ENCODE assay signal across 16 cellular contexts in the genomic region with DNA sequence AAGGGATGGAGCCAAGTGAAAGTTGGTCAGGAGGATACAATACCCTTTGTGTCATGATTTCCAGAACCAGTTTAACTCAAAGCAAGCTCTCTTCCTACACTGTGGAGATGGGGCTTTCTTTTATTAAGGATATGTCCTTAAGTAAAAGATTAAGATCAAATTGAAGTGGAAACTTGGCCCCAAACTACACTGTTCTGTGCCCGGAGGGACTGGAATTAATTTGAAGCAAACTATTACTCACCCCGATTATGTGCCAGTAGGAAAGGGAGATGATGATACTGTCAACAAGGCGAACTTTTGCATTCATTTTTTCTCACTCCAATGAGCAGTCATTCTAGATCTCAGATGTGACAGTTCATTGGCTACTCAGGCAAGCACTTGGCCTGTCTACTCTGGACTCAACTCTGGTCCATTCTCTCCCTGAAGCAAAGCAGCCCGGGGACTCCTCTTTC.
A peak's percentile ranks its signal among the peaks of the same experiment; 100 is the strongest.
DNase-seq lines count a peak whose midpoint lies in the region; ATAC-seq and TF ChIP-seq lines count a peak whose summit lies in the region.
"Had no signal": no experiment of that assay in that cellular context is flagged by ENCODE, and none has a peak within 500 bp of the region (broad histone marks: within the 10 kb centered on the region; RNA-seq: fewer than 3 reads in every experiment).

No MANE protein-coding gene starts in this region.

- no peaks in the 10 kb centered on the region for H3K36me3 ChIP-seq in mammary epithelial cell (ENCODE audit: insufficient read depth, low read length)
- no peaks in the 10 kb centered on the region for H3K36me3 ChIP-seq in heart right ventricle
- no peaks in the 10 kb centered on the region for H3K36me3 ChIP-seq in subcutaneous abdominal adipose tissue (ENCODE audit: control insufficient read depth in 5 of 5, insufficient read depth in 5 of 5, low read length in 5 of 5)
- no peaks in the 10 kb centered on the region for H3K36me3 ChIP-seq in prostate gland
- H3K36me3 ChIP-seq: upper lobe of right lung had no signal

- no TSS peak for BruUV-seq in mammary epithelial cell (replicated peaks; lab: Mats Ljungman, UMichigan)

- dilution Hi-C loops in mammary epithelial cell (cut with HindIII; ENCODE audit: low sequenced_read_pairs) = no loop called here

- H3K27me3 ChIP-seq in mammary epithelial cell (ENCODE audit: insufficient read depth, low read length) (no peaks in the 10 kb centered on the region), heart right ventricle (no peaks in the 10 kb centered on the region), subcutaneous abdominal adipose tissue (ENCODE audit: control insufficient read depth in 5 of 5, insufficient read depth in 4 of 5, low read length in 5 of 5) (no peaks in the 10 kb centered on the region), prostate gland (replicated peaks; ENCODE audit: insufficient read depth) (no peaks in the 10 kb centered on the region)
- H3K27me3 ChIP-seq: body of pancreas, upper lobe of right lung had no signal

- H3K9me3 ChIP-seq in mammary epithelial cell (replicated peaks; ENCODE audit: insufficient read depth, low read length) = no peaks in the 10 kb centered on the region
- H3K9me3 ChIP-seq in heart right ventricle = no peaks in the 10 kb centered on the region
- H3K9me3 ChIP-seq in subcutaneous abdominal adipose tissue (ENCODE audit: control insufficient read depth in 5 of 5, low read length in 5 of 5) = no peaks in the 10 kb centered on the region
- no peaks in the 10 kb centered on the region for H3K9me3 ChIP-seq in prostate gland
- H3K9me3 ChIP-seq: body of pancreas, upper lobe of right lung had no signal

- ATAC-seq in heart right ventricle = peak; percentile 38 to 63 (median 44)
- ATAC-seq: activated CD4-positive, CD25-positive, alpha-beta regulatory T cell treated with anti-CD3 and anti-CD28 coated beads, Interleukin-2, amount 50 U/mL, for 24 hours; activated CD8-positive, alpha-beta memory T cell treated with anti-CD3 and anti-CD28 coated beads, Interleukin-2, amount 10 ng/mL, durations not matched to agents 7 days and 5 days; body of pancreas; upper lobe of right lung had no signal

- intact Hi-C loops in mammary epithelial cell (cut with micrococcal nuclease) = no loop called here
- intact Hi-C loops in heart right ventricle (cut with DNase I) = loop anchor here in 1 of 10 donors (10.0 kb wide), 1 partner anchor 89 kb away; no protein-coding TSS in a partner anchor
- intact Hi-C loops in prostate gland (cut with DNase I) = loop anchor here (10.0 kb wide), 1 partner anchor 69 kb away; no protein-coding TSS in a partner anchor

- no peak overlapping the region for H3K4me2 ChIP-seq in mammary epithelial cell (ENCODE audit: insufficient read depth, low read depth, low read length)
- H3K4me2 ChIP-seq: KMS-11 had no signal

- H2AFZ ChIP-seq in mammary epithelial cell (ENCODE audit: low read depth, low read length) = peak overlapping the region; percentile 54

- WGBS in mammary epithelial cell (ENCODE audit: low coverage, missing lambda C conversion rate) = 6% methylated on average over 4 of the region's 4 CpGs
- 61 to 69% methylated on average over 4 of the region's 4 CpGs for WGBS in heart right ventricle, 2 donors
- 21% methylated on average over 4 of the region's 4 CpGs for WGBS in prostate gland

- H3K4me1 ChIP-seq in mammary epithelial cell (ENCODE audit: insufficient read depth, low read length) (peaks cover 23% of the 10 kb centered on the region), heart right ventricle (peaks cover 5 to 72% (median 30%) of the 10 kb centered on the region in 9 donors), subcutaneous abdominal adipose tissue (ENCODE audit: control insufficient read depth in 5 of 5, insufficient read depth in 5 of 5, low read length in 5 of 5) (peaks cover 17 to 77% (median 64%) of the 10 kb centered on the region in 5 donors), prostate gland (replicated peaks) (no peaks in the 10 kb centered on the region)

- H3K27ac ChIP-seq in mammary epithelial cell (ENCODE audit: insufficient read depth, low read depth, low read length) (no peak overlapping the region), heart right ventricle (peak overlapping the region in 4 of 10 donors; percentile 29 to 63 (median 48)), subcutaneous abdominal adipose tissue (ENCODE audit: low read depth, low read length) (peak overlapping the region; percentile 87), prostate gland (no peak overlapping the region)
- H3K27ac ChIP-seq: body of pancreas, KMS-11, upper lobe of right lung had no signal

- H3K4me3 ChIP-seq in mammary epithelial cell (replicated peaks in 1 of 3; ENCODE audit: insufficient read depth in 1 of 3, low read depth in 2 of 3, low read length in 3 of 3) (no peak overlapping the region), heart right ventricle (no peak overlapping the region), subcutaneous abdominal adipose tissue (ENCODE audit: low read depth in 1 of 5, low read length in 5 of 5) (no peak overlapping the region), prostate gland (no peak overlapping the region)
- H3K4me3 ChIP-seq: body of pancreas, upper lobe of right lung had no signal

- in situ Hi-C loops in mammary epithelial cell (cut with MboI; ENCODE audit: low sequenced_read_pairs in 2 of 2) = no loop called here

- DNase-seq in GM03348 (ENCODE audit: low spot score) (peak; percentile 19), mammary epithelial cell (peak; percentile 71), heart right ventricle (peak in 1 of 2 donors; percentile 9), NCI-H187 treated with DMSO at 0.1 percent for 48 hours (lab: John Stamatoyannopoulos, UW) (no peak), NCI-H524 (lab: John Stamatoyannopoulos, UW) (no peak), prostate gland (ENCODE audit: low spot score) (no peak)
- no peak for DNase-seq in activated effector memory CD4-positive, alpha-beta T cell treated with Interleukin-2 at 50 U/mL for 16 hours
- DNase-seq: activated CD8-positive, alpha-beta memory T cell treated with anti-CD3 and anti-CD28 coated beads, Interleukin-2, amount 10 ng/mL, durations not matched to agents 7 days and 5 days; body of pancreas; DMS153; NCI-H1417; stimulated activated CD4-positive, alpha-beta T cell treated with anti-CD3 and anti-CD28 coated beads, Interleukin-4, amount 100 ng/mL, for 24 hours; upper lobe of right lung had no signal

- no peaks in the 10 kb centered on the region for H4K20me1 ChIP-seq in mammary epithelial cell (ENCODE audit: insufficient read depth, low read length)

- no peak for TF ChIP-seq POLR2A in prostate gland (IDR thresholded peaks at IDR 0.05)

- no peak for TF ChIP-seq CTCF in mammary epithelial cell (conservative IDR thresholded peaks at IDR 0.05 in 1 of 2, IDR thresholded peaks at IDR 0.05 in 1 of 2; ENCODE audit: extremely low read depth in 1 of 2, insufficient read depth in 1 of 2, low read depth in 1 of 2, low read length in 2 of 2)
- TF ChIP-seq CTCF in heart right ventricle (IDR thresholded peaks at IDR 0.05) = no peak
- no peak for TF ChIP-seq CTCF in prostate gland (IDR thresholded peaks at IDR 0.05)

- no peak overlapping the region for H3K9ac ChIP-seq in mammary epithelial cell (ENCODE audit: insufficient read depth, low read length)
- H3K9ac ChIP-seq in subcutaneous abdominal adipose tissue (ENCODE audit: low read length in 5 of 5) = peak overlapping the region in 1 of 5 donors; percentile 10
- H3K9ac ChIP-seq: KMS-11 had no signal

- H3K79me2 ChIP-seq in mammary epithelial cell (ENCODE audit: insufficient read depth, low read length) = no peaks in the 10 kb centered on the region

- CTCF ChIA-PET in mammary epithelial cell (lab: Charles Lee; ENCODE audit: low non-redundant PET) = no interaction called here

Comparison
In these comparisons a context has a peak if more than half of its experiments do, and no peak if none do; other contexts are left out.
1. DNase-seq: peak in GM03348 (single experiment) and mammary epithelial cell (single experiment); none in activated effector memory CD4-positive, alpha-beta T cell treated with Interleukin-2 at 50 U/mL for 16 hours (single experiment), NCI-H187 treated with DMSO at 0.1 percent for 48 hours (single experiment), NCI-H524 (0 of 2) and prostate gland (single experiment).